Comparison of ENCODE assay signal across 18 cellular contexts in the genomic region with DNA sequence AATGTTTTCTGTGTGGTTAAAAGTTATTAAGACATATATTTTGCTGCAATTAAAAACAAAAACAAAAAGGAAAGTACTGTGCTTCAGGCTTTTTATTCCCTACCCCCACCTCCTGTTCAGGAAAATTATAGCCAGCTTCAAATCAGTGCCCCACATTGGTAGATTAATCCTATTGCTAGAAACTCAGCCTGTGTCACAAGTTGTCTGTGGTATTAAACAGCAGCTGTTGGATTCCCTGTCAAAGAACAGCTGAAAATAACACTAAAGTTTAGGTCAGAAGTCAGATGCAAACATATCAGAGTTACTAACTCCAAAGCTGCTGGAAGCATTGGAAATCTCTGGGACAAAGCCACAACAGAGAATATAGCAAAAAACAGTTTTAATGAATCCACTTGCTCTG. TPM values are rescaled to one million over a fixed set of nuclear protein-coding genes. Genes with fewer than 3 reads are reported as not detected.
DNase-seq lines count a peak whose midpoint lies in the region; ATAC-seq and TF ChIP-seq lines count a peak whose summit lies in the region.
"Had no signal": no experiment of that assay in that cellular context is flagged by ENCODE, and none has a peak within 500 bp of the region (broad histone marks: within the 10 kb centered on the region; RNA-seq: fewer than 3 reads in every experiment).

No MANE protein-coding gene starts in this region.

- ATAC-seq in right cardiac atrium: peak; percentile 54 to 71
- peak; percentile 10 to 66 for ATAC-seq in gastrocnemius medialis
- no peak for ATAC-seq in left lobe of liver
- ATAC-seq: K562 had no signal

- intact Hi-C loops in activated CD4-positive, alpha-beta T cell treated with anti-CD3 and anti-CD28 coated beads, Interleukin-2, amount 10 ng/mL, durations not matched to agents 24 days and 14 days (cut with micrococcal nuclease): no loop called here
- intact Hi-C loops in OCI-LY7 (cut with micrococcal nuclease; ENCODE audit: unreplicated experiment) (no loop called here), right cardiac atrium (cut with DNase I) (no loop called here), gastrocnemius medialis (cut with DNase I; ENCODE audit: low total_unique reads) (no loop called here)

- H3K4me3 Mint-ChIP-seq in activated CD4-positive, alpha-beta T cell treated with anti-CD3 and anti-CD28 coated beads, Interleukin-2, amount 10 ng/mL, durations not matched to agents 24 days and 14 days: peak overlapping the region; percentile 26

- H3K9me3 ChIP-seq in OCI-LY7 (ENCODE audit: low read length) (peaks cover 8% of the 10 kb centered on the region; the same call in 1 of the 2 replicates), right cardiac atrium (ENCODE audit: control insufficient read depth, low read length) (no peaks in the 10 kb centered on the region), gastrocnemius medialis (no peaks in the 10 kb centered on the region)
- H3K9me3 ChIP-seq: neutrophil, spleen had no signal

- TF ChIP-seq POLR2A in gastrocnemius medialis (IDR thresholded peaks at IDR 0.05): no peak

- H3K27ac ChIP-seq in OCI-LY7 (ENCODE audit: low read depth, low read length, poor library complexity, severe bottlenecking): no peak overlapping the region
- H3K27ac ChIP-seq in right cardiac atrium (ENCODE audit: low read length): no peak overlapping the region
- peak overlapping the region; percentile 52 to 71 (median 65) for H3K27ac ChIP-seq in gastrocnemius medialis
- H3K27ac ChIP-seq: neutrophil had no signal

- no TSS peak for BruUV-seq in OCI-LY7 (replicated peaks; lab: Mats Ljungman, UMichigan)

- CTCF ChIA-PET in OCI-LY7 (lab: Charles Lee; ENCODE audit: unreplicated experiment): no interaction called here

- no peaks in the 10 kb centered on the region for H4K20me1 ChIP-seq in OCI-LY7 (ENCODE audit: insufficient read depth, low read length)

- H3K4me3 ChIP-seq in OCI-LY7 (ENCODE audit: low read depth, low read length, poor library complexity, severe bottlenecking) (no peak overlapping the region), right cardiac atrium (ENCODE audit: low read length) (peak overlapping the region; percentile 54), gastrocnemius medialis (peak overlapping the region in 1 of 4 donors; percentile 38)
- H3K4me3 ChIP-seq: K562 had no signal

- H3K4me2 ChIP-seq in OCI-LY7 (ENCODE audit: low read length): 0 out of 2 replicates have a peak overlapping the region, but pooled peaks have one; percentile 30

- H3K4me1 ChIP-seq in OCI-LY7 (ENCODE audit: insufficient read depth, low read length, poor library complexity, severe bottlenecking) (peaks cover 43% of the 10 kb centered on the region), right cardiac atrium (ENCODE audit: control insufficient read depth, insufficient read depth, low read length) (peaks cover 4% of the 10 kb centered on the region), gastrocnemius medialis (peaks cover 27 to 33% of the 10 kb centered on the region in 2 donors)

- no peak for DNase-seq in activated CD4-positive, alpha-beta T cell treated with anti-CD3 and anti-CD28 coated beads, Interleukin-2, amount 10 ng/mL, durations not matched to agents 24 days and 14 days
- no peak for DNase-seq in activated CD4-positive, alpha-beta T cell treated with anti-CD3 and anti-CD28 coated beads, Interleukin-2, amount 50 U/mL, for 1 hour
- DNase-seq in OCI-LY7 (ENCODE audit: low spot score) (no peak), right cardiac atrium (no peak), gastrocnemius medialis (no peak), NCI-H510A treated with DMSO at 0.1 percent for 48 hours (lab: John Stamatoyannopoulos, UW) (no peak), HT-29 (ENCODE audit: low spot score) (no peak), left lobe of liver (ENCODE audit: low spot score) (no peak)
- DNase-seq: activated CD4-positive, alpha-beta memory T cell treated with anti-CD3 and anti-CD28 coated beads, Interleukin-2, amount 10 ng/mL, durations not matched to agents 7 days and 5 days; activated gamma-delta T cell treated with Interleukin-2 at 50 U/mL for 16 hours; NCI-H146; NCI-H524 treated with DMSO at 0.1 percent for 48 hours; spleen; substantia nigra had no signal

- no peaks in the 10 kb centered on the region for H3K27me3 Mint-ChIP-seq in activated CD4-positive, alpha-beta T cell treated with anti-CD3 and anti-CD28 coated beads, Interleukin-2, amount 10 ng/mL, durations not matched to agents 24 days and 14 days
- H3K27me3 Mint-ChIP-seq: activated CD4-positive, alpha-beta memory T cell treated with anti-CD3 and anti-CD28 coated beads, Interleukin-2, amount 10 ng/mL, durations not matched to agents 7 days and 5 days; CD4-positive, alpha-beta memory T cell had no signal

- peaks cover 31% of the 10 kb centered on the region for H3K4me1 Mint-ChIP-seq in activated CD4-positive, alpha-beta T cell treated with anti-CD3 and anti-CD28 coated beads, Interleukin-2, amount 10 ng/mL, durations not matched to agents 24 days and 14 days

- TF ChIP-seq CTCF in OCI-LY7 (conservative IDR thresholded peaks at IDR 0.05; ENCODE audit: low read length) (no peak), gastrocnemius medialis (IDR thresholded peaks at IDR 0.05 in 4 of 5, conservative IDR thresholded peaks at IDR 0.05 in 1 of 5) (no peak)

- H3K27me3 ChIP-seq in right cardiac atrium (ENCODE audit: control insufficient read depth, insufficient read depth) (no peaks in the 10 kb centered on the region), gastrocnemius medialis (no peaks in the 10 kb centered on the region)
- H3K27me3 ChIP-seq: neutrophil, spleen had no signal

- H3K9me3 Mint-ChIP-seq in activated CD4-positive, alpha-beta T cell treated with anti-CD3 and anti-CD28 coated beads, Interleukin-2, amount 10 ng/mL, durations not matched to agents 24 days and 14 days: no peaks in the 10 kb centered on the region
- H3K9me3 Mint-ChIP-seq: CD4-positive, alpha-beta memory T cell had no signal

- H3K79me2 ChIP-seq in OCI-LY7 (ENCODE audit: insufficient read depth, low read depth, low read length): no peaks in the 10 kb centered on the region

- in situ Hi-C loops in gastrocnemius medialis (cut with MboI; ENCODE audit: low sequenced_read_pairs in 4 of 4): no loop called here

- POLR2A ChIA-PET in OCI-LY7 (lab: Charles Lee): interaction anchor here (0.5 to 4.6 kb wide), 4 partner anchors 18 to 715 kb away, joined by 3 to 26 read pairs (median 8); no protein-coding TSS in a partner anchor

- peaks cover 9% of the 10 kb centered on the region for H3K36me3 Mint-ChIP-seq in activated CD4-positive, alpha-beta T cell treated with anti-CD3 and anti-CD28 coated beads, Interleukin-2, amount 10 ng/mL, durations not matched to agents 24 days and 14 days (ENCODE audit: low read depth)
- H3K36me3 Mint-ChIP-seq: CD4-positive, alpha-beta memory T cell had no signal

- no peaks in the 10 kb centered on the region for H3K9me2 ChIP-seq in OCI-LY7 (ENCODE audit: insufficient read depth, low read length)

- H3K27ac Mint-ChIP-seq in activated CD4-positive, alpha-beta T cell treated with anti-CD3 and anti-CD28 coated beads, Interleukin-2, amount 10 ng/mL, durations not matched to agents 24 days and 14 days: no peak overlapping the region
- H3K27ac Mint-ChIP-seq: activated CD4-positive, alpha-beta memory T cell treated with anti-CD3 and anti-CD28 coated beads, Interleukin-2, amount 10 ng/mL, durations not matched to agents 7 days and 5 days had no signal

- H2AFZ ChIP-seq in OCI-LY7 (ENCODE audit: low read length): no peak overlapping the region

- H3K36me3 ChIP-seq in OCI-LY7 (ENCODE audit: insufficient read depth, low read length): no peaks in the 10 kb centered on the region
- no peaks in the 10 kb centered on the region for H3K36me3 ChIP-seq in gastrocnemius medialis
- H3K36me3 ChIP-seq: neutrophil, spleen had no signal

RNA-seq across cellular contexts. Expression of a gene that starts 0.8 kb away (rescaled TPM):
- total RNA-seq in activated CD4-positive, alpha-beta T cell treated with anti-CD3 and anti-CD28 coated beads, Interleukin-2, amount 10 ng/mL, durations not matched to agents 24 days and 14 days: 2.1 and 2.5 TPM in 2 replicates
- total RNA-seq in OCI-LY7 (2014; rRNA removed; shearing (Covaris generic)): 0.15 TPM in 1 of 2 replicates, not detected in the other
- 0.07 and 0.32 TPM in 2 replicates for total RNA-seq in OCI-LY7 (2022)
- 100 to 1,000 TPM in 1 of 4 donors, 10 to 100 TPM in 3; 67.5 to 128 (median 80.2) TPM for total RNA-seq in right cardiac atrium
- polyA plus RNA-seq in right cardiac atrium: 18.1 TPM
- total RNA-seq in gastrocnemius medialis: 1 to 10 TPM in 3 of 4 donors, under 1 TPM in 1; 0.85 to 4.3 (median 2.2) TPM
- 0.05 TPM in 1 of 2 replicates, not detected in the other for total RNA-seq in HT-29 (2014; rRNA removed; shearing (Covaris generic))
- 0.38 TPM for total RNA-seq in left lobe of liver
- total RNA-seq: chondrocyte had no signal
- polyA plus RNA-seq: K562 had no signal

Comparison
In these comparisons a context has a peak if more than half of its experiments do, and no peak if none do; other contexts are left out.
1. H3K27ac ChIP-seq: peak in gastrocnemius medialis (4 of 4); none in OCI-LY7 (single experiment) and right cardiac atrium (single experiment).
2. RNA of a gene that starts 0.8 kb away (total RNA-seq): 67.5 to 128 TPM in right cardiac atrium; 0.85 to 4.3 TPM in gastrocnemius medialis, 2.1 to 2.5 TPM in activated CD4-positive, alpha-beta T cell treated with anti-CD3 and anti-CD28 coated beads, Interleukin-2, amount 10 ng/mL, durations not matched to agents 24 days and 14 days, 0.38 TPM in left lobe of liver (single experiment), 0.07 to 0.32 TPM in OCI-LY7 and 0.05 TPM in HT-29; every median in the first group is over 10 times any median in the second.